Comparison of ENCODE assay signal across 8 cellular contexts in the genomic region with DNA sequence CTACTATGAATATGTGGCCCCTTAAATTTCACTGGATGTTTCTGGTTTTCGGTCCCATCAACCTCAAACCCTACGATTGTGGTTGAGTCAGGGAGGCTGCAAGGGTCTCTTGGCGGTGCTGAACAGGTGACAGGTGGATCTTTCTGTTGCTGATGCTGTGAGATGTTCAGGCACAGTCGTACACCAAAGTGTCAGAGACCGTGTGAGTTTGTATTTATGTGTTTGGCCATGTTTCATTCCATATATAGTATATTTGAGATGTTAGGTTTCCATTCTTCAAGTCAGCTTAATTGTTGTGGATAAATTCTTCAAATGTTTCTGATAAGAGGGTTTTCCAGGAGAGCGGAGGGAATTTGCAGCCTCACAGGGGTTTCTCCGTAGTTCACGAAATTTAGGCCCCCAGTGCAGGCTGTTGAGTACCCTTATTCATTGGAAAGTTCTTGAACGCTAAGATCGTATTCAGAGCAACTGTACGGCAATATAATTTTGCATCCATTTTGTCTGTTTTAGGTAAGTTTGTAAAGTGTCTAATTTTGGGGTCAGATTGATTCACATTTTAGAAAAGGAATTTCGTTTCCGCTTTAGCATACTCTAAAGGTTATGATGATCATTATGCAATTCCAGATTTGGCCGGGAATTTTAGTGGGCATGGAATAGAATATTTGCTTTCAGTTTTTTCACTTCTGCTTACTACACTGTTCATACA. TPM values are rescaled to one million over a fixed set of nuclear protein-coding genes. Genes with fewer than 3 reads are reported as not detected.
A peak's percentile ranks its signal among the peaks of the same experiment; 100 is the strongest.
DNase-seq lines count a peak whose midpoint lies in the region; ATAC-seq and TF ChIP-seq lines count a peak whose summit lies in the region.

No MANE protein-coding gene starts in this region.

- DNase-seq in BJ (ENCODE audit: low read depth): no peak
- no peak for DNase-seq in GM12864 (ENCODE audit: low read depth)
- DNase-seq in HL-60 (ENCODE audit: low read depth in 1 of 2, low spot score in 1 of 2): no peak
- DNase-seq in activated CD4-positive, CD25-positive, alpha-beta regulatory T cell treated with anti-CD3 and anti-CD28 coated beads, Interleukin-2, amount 50 U/mL, for 72 hours: peak; percentile 58
- no peak for DNase-seq in glutamatergic neuron
- no peak for DNase-seq in retinal pigment epithelial cell (ENCODE audit: low read depth)
- no peak for DNase-seq in NCI-H187 treated with DMSO at 0.1 percent for 48 hours (lab: John Stamatoyannopoulos, UW)

- H3K9me3 Mint-ChIP-seq in glutamatergic neuron (ENCODE audit: unreplicated experiment): peaks cover 10% of the 10 kb centered on the region

- H3K4me1 Mint-ChIP-seq in glutamatergic neuron (ENCODE audit: low read depth, unreplicated experiment): peaks cover 23% of the 10 kb centered on the region

- H3K27ac ChIP-seq in HL-60 (replicated peaks): peak overlapping the region; percentile 89

- peak overlapping the region; percentile 86 for H3K27ac Mint-ChIP-seq in glutamatergic neuron (ENCODE audit: unreplicated experiment)

- POLR2A ChIA-PET in BJ (lab: Charles Lee): no interaction called here

- H3K27me3 ChIP-seq in BJ (ENCODE audit: control insufficient read depth, insufficient read depth, low read length): peaks cover 2% of the 10 kb centered on the region; the same call in 1 of the 2 replicates
- H3K27me3 ChIP-seq in HL-60 (ENCODE audit: insufficient read depth, poor library complexity, severe bottlenecking): no peaks in the 10 kb centered on the region

- CTCF ChIA-PET in BJ (lab: Yijun Ruan, JAX): no interaction called here

- no peaks in the 10 kb centered on the region for H3K27me3 Mint-ChIP-seq in glutamatergic neuron (ENCODE audit: unreplicated experiment)

- ATAC-seq in GM21390 (IDR thresholded peaks at IDR 0.05; ENCODE audit: unreplicated experiment): no peak

- H3K4me3 Mint-ChIP-seq in glutamatergic neuron (ENCODE audit: unreplicated experiment): peak overlapping the region; percentile 87

- H3K4me3 ChIP-seq in BJ (ENCODE audit: low read depth, low read length) (peak overlapping the region; percentile 98), GM12864 (ENCODE audit: low read depth, low read length) (peak overlapping the region; percentile 95), HL-60 (replicated peaks; ENCODE audit: insufficient read depth, low read length) (peak overlapping the region; percentile 88), retinal pigment epithelial cell (ENCODE audit: low read length) (peak overlapping the region; percentile 87)

- TF ChIP-seq CTCF in BJ (IDR thresholded peaks at IDR 0.05; ENCODE audit: insufficient read depth, low read depth, low read length): no peak
- TF ChIP-seq CTCF in GM12864 (IDR thresholded peaks at IDR 0.05; ENCODE audit: low read depth, low read length, missing control alignments): no peak
- TF ChIP-seq CTCF in HL-60 (IDR thresholded peaks at IDR 0.05; ENCODE audit: insufficient read depth, low read length): no peak
- no peak for TF ChIP-seq CTCF in glutamatergic neuron (IDR thresholded peaks at IDR 0.05; ENCODE audit: partially characterized antibody, unreplicated experiment)
- TF ChIP-seq CTCF in retinal pigment epithelial cell (conservative IDR thresholded peaks at IDR 0.05; ENCODE audit: low read depth, low read length): no peak

- H3K36me3 ChIP-seq in BJ (ENCODE audit: control insufficient read depth, insufficient read depth, low read length): no peaks in the 10 kb centered on the region

- H3K36me3 Mint-ChIP-seq in glutamatergic neuron (ENCODE audit: unreplicated experiment): no peaks in the 10 kb centered on the region

RNA-seq across cellular contexts. Expression of a gene that starts 1.2 kb away (rescaled TPM):
- 23.9 and 41.0 TPM in 2 replicates for polyA plus RNA-seq in BJ (2011; rRNA removed)
- polyA minus RNA-seq in BJ (2011; rRNA and poly(A)+ RNA removed): 22.6 and 31.3 TPM in 2 replicates
- total RNA-seq in glutamatergic neuron (ENCODE audit: unreplicated experiment): 39.3 TPM
